In genomic region chr5:2238732-2239131, GRCh38 we compare ENCODE assay signal across 7 cellular contexts.
"Had no signal": no experiment of that assay in that cellular context is flagged by ENCODE, and none has a peak within 500 bp of the region (broad histone marks: within the 10 kb centered on the region; RNA-seq: fewer than 3 reads in every experiment).

No MANE protein-coding gene starts in this region.

- ATAC-seq: GM23338 had no signal

- H3K4me3 Mint-ChIP-seq: GM23338, H9 had no signal

- H3K4me1 Mint-ChIP-seq: GM23338, H9 had no signal

- DNase-seq: H9, HCEC 1CT, IMR-90 had no signal

- H3K27ac Mint-ChIP-seq: GM23338, H9 had no signal

- FAIRE-seq: H1, H54, HTR-8/SVneo had no signal

- H3K4me3 ChIP-seq: GM23338 had no signal
